27 cellular contexts compared by ENCODE assay signal in the genomic region with DNA sequence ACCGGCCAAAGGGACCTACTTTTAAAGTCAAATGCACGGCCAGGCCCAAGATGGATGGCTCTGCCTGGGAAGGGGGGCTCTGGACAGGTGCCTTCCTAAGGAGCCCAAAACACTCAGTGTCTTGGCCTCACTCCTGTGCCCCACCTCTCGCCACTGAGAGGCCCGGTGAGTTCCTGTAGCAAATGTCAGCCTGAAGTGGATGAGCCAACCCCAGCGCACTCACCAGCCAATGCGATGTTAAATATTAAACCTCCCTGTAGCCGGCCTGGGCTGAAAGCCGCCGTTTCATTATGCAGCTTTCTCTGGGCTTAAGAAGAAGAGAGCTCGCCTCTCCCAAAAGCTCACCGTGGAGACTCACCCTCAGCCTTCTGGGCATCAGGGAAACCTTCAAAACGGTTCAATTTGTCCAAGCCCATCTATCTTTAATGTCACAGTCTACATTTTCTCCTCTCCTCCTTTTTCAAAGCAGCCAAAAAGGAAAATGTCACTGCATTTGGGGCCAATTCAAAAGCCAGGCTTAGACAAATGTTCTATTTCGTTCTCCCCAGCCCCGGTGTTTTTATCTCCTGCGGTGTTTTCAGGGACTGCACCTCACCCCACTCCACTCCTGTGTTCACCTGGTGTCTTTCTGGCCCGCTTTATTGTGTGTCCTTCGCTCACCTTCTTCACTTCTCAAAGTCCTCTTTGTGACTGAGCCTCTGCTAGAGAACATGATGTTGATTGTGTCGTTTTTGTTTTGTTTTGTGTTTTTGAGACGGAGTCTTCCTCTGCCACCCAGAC.
DNase-seq lines count a peak whose midpoint lies in the region; ATAC-seq and TF ChIP-seq lines count a peak whose summit lies in the region.
"Had no signal": no experiment of that assay in that cellular context is flagged by ENCODE, and none has a peak within 500 bp of the region (broad histone marks: within the 10 kb centered on the region; RNA-seq: fewer than 3 reads in every experiment).

No MANE protein-coding gene starts in this region.

- H3K27ac ChIP-seq in gastroesophageal sphincter: peak overlapping the region in 3 of 4 donors; percentile 31 to 57 (median 51)
- peak overlapping the region; percentile 73 for H3K27ac ChIP-seq in lower lobe of right lung
- H3K27ac ChIP-seq in stomach smooth muscle (ENCODE audit: low read length): peak overlapping the region; percentile 24
- H3K27ac ChIP-seq: ascending aorta, gastrocnemius medialis, SK-N-MC, tibial nerve had no signal

- no peak overlapping the region for H3K9ac ChIP-seq in stomach smooth muscle (ENCODE audit: low read length in 2 of 2)

- intact Hi-C loops in lower lobe of right lung (cut with DNase I): no loop called here

- no peak for TF ChIP-seq EP300 in gastroesophageal sphincter (IDR thresholded peaks at IDR 0.05)

- no peaks in the 10 kb centered on the region for H3K9me3 ChIP-seq in gastroesophageal sphincter
- no peaks in the 10 kb centered on the region for H3K9me3 ChIP-seq in lower lobe of right lung
- no peaks in the 10 kb centered on the region for H3K9me3 ChIP-seq in stomach smooth muscle (ENCODE audit: control insufficient read depth in 2 of 2, low read length in 2 of 2)
- H3K9me3 ChIP-seq: ascending aorta, gastrocnemius medialis, tibial nerve had no signal

- no peaks in the 10 kb centered on the region for H3K36me3 Mint-ChIP-seq in activated T-cell treated with anti-CD3 and anti-CD28 coated beads, Interleukin-2, amount 50 U/mL, for 24 hours (ENCODE audit: low read depth)
- H3K36me3 Mint-ChIP-seq: CD8-positive, alpha-beta T cell had no signal

- no peaks in the 10 kb centered on the region for H3K36me3 ChIP-seq in gastroesophageal sphincter
- H3K36me3 ChIP-seq in lower lobe of right lung: no peaks in the 10 kb centered on the region
- H3K36me3 ChIP-seq in stomach smooth muscle (ENCODE audit: control insufficient read depth in 2 of 2, insufficient read depth in 2 of 2, low read length in 2 of 2): no peaks in the 10 kb centered on the region
- H3K36me3 ChIP-seq: ascending aorta, gastrocnemius medialis, tibial nerve had no signal

- H3K4me3 ChIP-seq in gastroesophageal sphincter (no peak overlapping the region), lower lobe of right lung (no peak overlapping the region), stomach smooth muscle (ENCODE audit: low read length in 2 of 2) (no peak overlapping the region)
- H3K4me3 ChIP-seq: ascending aorta, gastrocnemius medialis, SK-N-MC, tibial nerve had no signal

- no peaks in the 10 kb centered on the region for H3K9me3 Mint-ChIP-seq in activated T-cell treated with anti-CD3 and anti-CD28 coated beads, Interleukin-2, amount 50 U/mL, for 24 hours
- H3K9me3 Mint-ChIP-seq: activated T-cell treated with anti-CD3 and anti-CD28 coated beads, Interleukin-2, amount 50 U/mL, for 72 hours; CD8-positive, alpha-beta T cell had no signal

- ATAC-seq in gastroesophageal sphincter: no peak
- ATAC-seq in lower lobe of right lung: peak; percentile 91 to 97
- ATAC-seq: activated T-cell treated with anti-CD3 and anti-CD28 coated beads, Interleukin-2, amount 50 U/mL, for 72 hours; CD8-positive, alpha-beta T cell; esophagus mucosa; gastrocnemius medialis; left cardiac atrium had no signal

- H3K4me1 Mint-ChIP-seq in activated T-cell treated with anti-CD3 and anti-CD28 coated beads, Interleukin-2, amount 50 U/mL, for 24 hours (ENCODE audit: low read depth): no peaks in the 10 kb centered on the region

- no peak overlapping the region for H3K4me3 Mint-ChIP-seq in activated T-cell treated with anti-CD3 and anti-CD28 coated beads, Interleukin-2, amount 50 U/mL, for 24 hours
- H3K4me3 Mint-ChIP-seq: activated T-cell treated with anti-CD3 and anti-CD28 coated beads, Interleukin-2, amount 50 U/mL, for 72 hours; CD8-positive, alpha-beta T cell had no signal

- no peak for TF ChIP-seq CTCF in gastroesophageal sphincter (IDR thresholded peaks at IDR 0.05)
- no peak for TF ChIP-seq CTCF in lower lobe of right lung (IDR thresholded peaks at IDR 0.05)

- WGBS in gastroesophageal sphincter (ENCODE audit: low coverage in 1 of 2), 2 donors: 66 to 74% methylated on average over 14 to 18 of the region's 19 CpGs

- no peak overlapping the region for H3K27ac Mint-ChIP-seq in activated T-cell treated with anti-CD3 and anti-CD28 coated beads, Interleukin-2, amount 50 U/mL, for 24 hours
- H3K27ac Mint-ChIP-seq: activated T-cell treated with anti-CD3 and anti-CD28 coated beads, Interleukin-2, amount 50 U/mL, for 72 hours; CD8-positive, alpha-beta T cell had no signal

- DNase-seq in HK-2 (ENCODE audit: unreplicated experiment): peak; percentile 77
- DNase-seq in lower lobe of right lung: peak; percentile 81
- DNase-seq in mesenteric fat pad (ENCODE audit: low spot score): no peak
- no peak for DNase-seq in cortex of kidney (lab: John Stamatoyannopoulos, UW)
- no peak for DNase-seq in activated T-cell treated with anti-CD3 and anti-CD28 coated beads, Interleukin-2, amount 50 U/mL, for 24 hours
- no peak for DNase-seq in amniotic stem cell (lab: John Stamatoyannopoulos, UW)
- DNase-seq: activated CD4-positive, CD25-positive, alpha-beta regulatory T cell; activated CD8-positive, alpha-beta memory T cell treated with anti-CD3 and anti-CD28 coated beads for 24 hours; activated naive CD4-positive, alpha-beta T cell treated with anti-CD3 and anti-CD28 coated beads, Interleukin-2, amount 50 U/mL, for 16 hours; activated T-cell treated with anti-CD3 and anti-CD28 coated beads, Interleukin-2, amount 50 U/mL, for 72 hours; CD8-positive, alpha-beta T cell; cerebellar nuclear complex; effector CD8-positive, alpha-beta T cell; gastrocnemius medialis; HCEC 1CT; left cardiac atrium; NCI-H1417; NCI-H526 treated with DMSO at 0.1 percent for 48 hours; RPMI8226; stimulated activated CD4-positive, alpha-beta T cell treated with anti-CD3 and anti-CD28 coated beads, Interleukin-1b, Interleukin-23, amount 100 ng/mL, for 48 hours; stimulated activated naive CD4-positive, alpha-beta T cell treated with Interleukin-2 at 50 U/mL for 16 hours had no signal

- H3K27me3 Mint-ChIP-seq in activated T-cell treated with anti-CD3 and anti-CD28 coated beads, Interleukin-2, amount 50 U/mL, for 24 hours: no peaks in the 10 kb centered on the region

- H3K4me1 ChIP-seq in gastroesophageal sphincter: peaks cover under 1 to 71% (median 9%) of the 10 kb centered on the region in 3 donors
- H3K4me1 ChIP-seq in lower lobe of right lung: peaks cover 16% of the 10 kb centered on the region
- H3K4me1 ChIP-seq in stomach smooth muscle (ENCODE audit: control insufficient read depth, insufficient read depth, low read length): peaks cover 41% of the 10 kb centered on the region
- H3K4me1 ChIP-seq: ascending aorta had no signal

- no peaks in the 10 kb centered on the region for H3K27me3 ChIP-seq in gastroesophageal sphincter
- no peaks in the 10 kb centered on the region for H3K27me3 ChIP-seq in lower lobe of right lung (ENCODE audit: low read depth)
- H3K27me3 ChIP-seq in stomach smooth muscle (ENCODE audit: control insufficient read depth in 1 of 2, insufficient read depth in 2 of 2, low read length in 2 of 2): no peaks in the 10 kb centered on the region
- H3K27me3 ChIP-seq: ascending aorta, gastrocnemius medialis, tibial nerve had no signal

- no peak for TF ChIP-seq POLR2A in gastroesophageal sphincter (IDR thresholded peaks at IDR 0.05)

Comparison
In these comparisons a context has a peak if more than half of its experiments do, and no peak if none do; other contexts are left out.
1. DNase-seq: peak in HK-2 (single experiment) and lower lobe of right lung (single experiment); none in mesenteric fat pad (single experiment), cortex of kidney (single experiment), activated T-cell treated with anti-CD3 and anti-CD28 coated beads, Interleukin-2, amount 50 U/mL, for 24 hours (single experiment) and amniotic stem cell (single experiment).
2. Peak in every context shown above with its lines, with median percentiles within 50 percentile points of each other: H3K27ac ChIP-seq.